ENCODE assay signal across 1 cellular context in the genomic region with DNA sequence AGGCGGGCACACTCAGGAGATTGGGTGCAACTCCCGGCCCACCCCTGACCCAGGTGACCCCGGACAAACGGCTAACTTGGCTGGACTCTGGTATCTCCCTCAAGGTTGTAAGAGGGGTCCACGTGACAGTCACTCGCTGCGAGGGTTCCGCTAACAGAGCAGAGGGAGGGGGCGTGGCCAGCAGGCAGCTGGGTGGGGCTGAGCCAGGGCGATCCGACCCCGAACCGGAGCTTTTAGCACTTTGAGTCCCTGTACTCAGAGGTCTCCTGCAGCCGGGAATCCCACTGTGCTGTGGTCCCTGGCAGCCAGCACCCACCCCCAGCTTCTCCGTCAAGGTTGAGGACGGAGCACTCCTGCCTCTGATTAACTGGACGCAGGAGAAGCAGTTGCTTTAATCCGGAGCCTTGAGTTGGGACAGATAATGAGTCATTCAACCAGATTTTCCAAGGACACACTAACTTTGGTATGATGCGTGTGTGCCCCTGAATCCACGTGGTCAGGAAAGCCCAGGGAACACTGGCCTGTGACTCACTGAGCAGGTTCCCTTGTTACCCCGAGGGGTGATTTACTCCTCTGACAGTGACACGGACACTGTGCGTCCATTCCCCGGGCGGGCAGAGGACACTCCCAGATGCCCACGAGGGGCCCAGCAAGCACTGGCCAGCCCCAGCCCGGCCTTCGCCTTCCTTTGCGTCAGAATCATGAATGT.
TF ChIP-seq lines count a peak whose summit lies in the region.

No MANE protein-coding gene starts in this region.

TF ChIP-seq in HepG2, 621 proteins besides CTCF, POLR2A, EP300 and RAD21 (continues in another document):
- TF ChIP-seq SNAPC2 (CRISPR knock-in tag; IDR thresholded peaks at IDR 0.05) (no peak), ZNF331 (CRISPR knock-in tag; IDR thresholded peaks at IDR 0.05) (no peak), ZNF562 (CRISPR knock-in tag; IDR thresholded peaks at IDR 0.05; ENCODE audit: borderline replicate concordance) (no peak), CHCHD3 (CRISPR knock-in tag; IDR thresholded peaks at IDR 0.05) (0 out of 2 replicates have a peak, but pooled peaks have one; percentile 19), TCF7 (IDR thresholded peaks at IDR 0.05; ENCODE audit: low read depth) (no peak), XRCC5 (optimal IDR thresholded peaks at IDR 0.05; ENCODE audit: low read length) (no peak), RAD51 (IDR thresholded peaks at IDR 0.05; ENCODE audit: borderline replicate concordance) (peak; percentile 28; the same call in 1 of the 2 replicates), ZNF574 (CRISPR knock-in tag; IDR thresholded peaks at IDR 0.05) (peak; percentile 44), SPEN (CRISPR knock-in tag; IDR thresholded peaks at IDR 0.05; ENCODE audit: low read depth) (peak; percentile 36; the same call in 1 of the 2 replicates), NR2F1 (CRISPR knock-in tag; IDR thresholded peaks at IDR 0.05) (peak in 1 of 2 experiments; percentile 66; a peak in 1 of 4 replicates), ZNF557 (CRISPR knock-in tag; IDR thresholded peaks at IDR 0.05) (no peak), ZNF367 (CRISPR knock-in tag; IDR thresholded peaks at IDR 0.05; ENCODE audit: borderline replicate concordance) (no peak), KAT7 (CRISPR knock-in tag; IDR thresholded peaks at IDR 0.05; ENCODE audit: borderline replicate concordance) (no peak), IKZF4 (CRISPR knock-in tag; IDR thresholded peaks at IDR 0.05; ENCODE audit: borderline replicate concordance, low read depth, not compliant biosample characterization) (no peak), ZNF205 (CRISPR knock-in tag; IDR thresholded peaks at IDR 0.05) (no peak), GABPB1 (CRISPR knock-in tag; IDR thresholded peaks at IDR 0.05) (peak; percentile 54), ZNF639 (CRISPR knock-in tag; conservative IDR thresholded peaks at IDR 0.05) (no peak), REPIN1 (CRISPR knock-in tag; IDR thresholded peaks at IDR 0.05; ENCODE audit: borderline replicate concordance, low read depth) (no peak), EHMT2 (IDR thresholded peaks at IDR 0.05; ENCODE audit: borderline replicate concordance, low read depth, low read length) (no peak), ZNF749 (CRISPR knock-in tag; IDR thresholded peaks at IDR 0.05; ENCODE audit: borderline replicate concordance) (no peak), MIXL1 (CRISPR knock-in tag; IDR thresholded peaks at IDR 0.05) (peak; percentile 15; the same call in 1 of the 2 replicates), ZNF547 (CRISPR knock-in tag; IDR thresholded peaks at IDR 0.05) (no peak), RORA (CRISPR knock-in tag; IDR thresholded peaks at IDR 0.05) (no peak), SIX4 (CRISPR knock-in tag; IDR thresholded peaks at IDR 0.05) (no peak), ZNF563 (CRISPR knock-in tag; IDR thresholded peaks at IDR 0.05) (no peak), ZNF292 (CRISPR knock-in tag; IDR thresholded peaks at IDR 0.05; ENCODE audit: borderline replicate concordance, low read depth) (peak; percentile 58; the same call in 1 of the 2 replicates), MED1 (CRISPR knock-in tag; IDR thresholded peaks at IDR 0.05) (peak; percentile 45), ZNF264 (CRISPR knock-in tag; IDR thresholded peaks at IDR 0.05) (0 out of 2 replicates have a peak, but pooled peaks have one; percentile 50), FOXA3 (CRISPR knock-in tag; IDR thresholded peaks at IDR 0.05) (0 out of 2 replicates have a peak, but pooled peaks have one; percentile 16), RARA (CRISPR knock-in tag; IDR thresholded peaks at IDR 0.05) (peak; percentile 82), TSC22D2 (CRISPR knock-in tag; IDR thresholded peaks at IDR 0.05; ENCODE audit: borderline replicate concordance) (no peak), PLRG1 (conservative IDR thresholded peaks at IDR 0.05) (no peak), RNF219 (CRISPR knock-in tag; IDR thresholded peaks at IDR 0.05) (no peak), ATF7 (IDR thresholded peaks at IDR 0.05) (no peak), ATF7 (CRISPR knock-in tag; IDR thresholded peaks at IDR 0.05) (no peak), KDM3A (CRISPR knock-in tag; IDR thresholded peaks at IDR 0.05; ENCODE audit: low read depth) (peak; percentile 31; the same call in 1 of the 2 replicates), NR2C2 (CRISPR knock-in tag; IDR thresholded peaks at IDR 0.05; ENCODE audit: borderline replicate concordance) (peak; percentile 63; the same call in 1 of the 2 replicates), CREM (IDR thresholded peaks at IDR 0.05) (no peak), CREM (CRISPR knock-in tag; IDR thresholded peaks at IDR 0.05) (no peak), TEAD3 (CRISPR knock-in tag; optimal IDR thresholded peaks at IDR 0.05; ENCODE audit: borderline replicate concordance) (peak; percentile 19), NR2F2 (IDR thresholded peaks at IDR 0.05; ENCODE audit: borderline replicate concordance, low read depth) (0 out of 2 replicates have a peak, but pooled peaks have one; percentile 30), HCFC1 (IDR thresholded peaks at IDR 0.05; ENCODE audit: low read depth, low read length) (no peak)
- TF ChIP-seq, protein P1, sequence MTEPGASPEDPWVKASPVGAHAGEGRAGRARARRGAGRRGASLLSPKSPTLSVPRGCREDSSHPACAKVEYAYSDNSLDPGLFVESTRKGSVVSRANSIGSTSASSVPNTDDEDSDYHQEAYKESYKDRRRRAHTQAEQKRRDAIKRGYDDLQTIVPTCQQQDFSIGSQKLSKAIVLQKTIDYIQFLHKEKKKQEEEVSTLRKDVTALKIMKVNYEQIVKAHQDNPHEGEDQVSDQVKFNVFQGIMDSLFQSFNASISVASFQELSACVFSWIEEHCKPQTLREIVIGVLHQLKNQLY (CRISPR knock-in tag; IDR thresholded peaks at IDR 0.05), result peak; percentile 96
- TF ChIP-seq, protein P2, sequence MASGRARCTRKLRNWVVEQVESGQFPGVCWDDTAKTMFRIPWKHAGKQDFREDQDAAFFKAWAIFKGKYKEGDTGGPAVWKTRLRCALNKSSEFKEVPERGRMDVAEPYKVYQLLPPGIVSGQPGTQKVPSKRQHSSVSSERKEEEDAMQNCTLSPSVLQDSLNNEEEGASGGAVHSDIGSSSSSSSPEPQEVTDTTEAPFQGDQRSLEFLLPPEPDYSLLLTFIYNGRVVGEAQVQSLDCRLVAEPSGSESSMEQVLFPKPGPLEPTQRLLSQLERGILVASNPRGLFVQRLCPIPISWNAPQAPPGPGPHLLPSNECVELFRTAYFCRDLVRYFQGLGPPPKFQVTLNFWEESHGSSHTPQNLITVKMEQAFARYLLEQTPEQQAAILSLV (CRISPR knock-in tag; IDR thresholded peaks at IDR 0.05; ENCODE audit: borderline replicate concordance), result 0 out of 2 replicates have a peak, but pooled peaks have one; percentile 16
- TF ChIP-seq, protein P3, sequence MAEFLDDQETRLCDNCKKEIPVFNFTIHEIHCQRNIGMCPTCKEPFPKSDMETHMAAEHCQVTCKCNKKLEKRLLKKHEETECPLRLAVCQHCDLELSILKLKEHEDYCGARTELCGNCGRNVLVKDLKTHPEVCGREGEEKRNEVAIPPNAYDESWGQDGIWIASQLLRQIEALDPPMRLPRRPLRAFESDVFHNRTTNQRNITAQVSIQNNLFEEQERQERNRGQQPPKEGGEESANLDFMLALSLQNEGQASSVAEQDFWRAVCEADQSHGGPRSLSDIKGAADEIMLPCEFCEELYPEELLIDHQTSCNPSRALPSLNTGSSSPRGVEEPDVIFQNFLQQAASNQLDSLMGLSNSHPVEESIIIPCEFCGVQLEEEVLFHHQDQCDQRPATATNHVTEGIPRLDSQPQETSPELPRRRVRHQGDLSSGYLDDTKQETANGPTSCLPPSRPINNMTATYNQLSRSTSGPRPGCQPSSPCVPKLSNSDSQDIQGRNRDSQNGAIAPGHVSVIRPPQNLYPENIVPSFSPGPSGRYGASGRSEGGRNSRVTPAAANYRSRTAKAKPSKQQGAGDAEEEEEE (CRISPR knock-in tag; IDR thresholded peaks at IDR 0.05; ENCODE audit: borderline replicate concordance), result no peak
- TF ChIP-seq, protein P4, sequence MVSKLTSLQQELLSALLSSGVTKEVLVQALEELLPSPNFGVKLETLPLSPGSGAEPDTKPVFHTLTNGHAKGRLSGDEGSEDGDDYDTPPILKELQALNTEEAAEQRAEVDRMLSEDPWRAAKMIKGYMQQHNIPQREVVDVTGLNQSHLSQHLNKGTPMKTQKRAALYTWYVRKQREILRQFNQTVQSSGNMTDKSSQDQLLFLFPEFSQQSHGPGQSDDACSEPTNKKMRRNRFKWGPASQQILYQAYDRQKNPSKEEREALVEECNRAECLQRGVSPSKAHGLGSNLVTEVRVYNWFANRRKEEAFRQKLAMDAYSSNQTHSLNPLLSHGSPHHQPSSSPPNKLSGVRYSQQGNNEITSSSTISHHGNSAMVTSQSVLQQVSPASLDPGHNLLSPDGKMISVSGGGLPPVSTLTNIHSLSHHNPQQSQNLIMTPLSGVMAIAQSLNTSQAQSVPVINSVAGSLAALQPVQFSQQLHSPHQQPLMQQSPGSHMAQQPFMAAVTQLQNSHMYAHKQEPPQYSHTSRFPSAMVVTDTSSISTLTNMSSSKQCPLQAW (CRISPR knock-in tag; IDR thresholded peaks at IDR 0.05), result peak; percentile 44; the same call in 1 of the 2 replicates
- TF ChIP-seq, protein P5, sequence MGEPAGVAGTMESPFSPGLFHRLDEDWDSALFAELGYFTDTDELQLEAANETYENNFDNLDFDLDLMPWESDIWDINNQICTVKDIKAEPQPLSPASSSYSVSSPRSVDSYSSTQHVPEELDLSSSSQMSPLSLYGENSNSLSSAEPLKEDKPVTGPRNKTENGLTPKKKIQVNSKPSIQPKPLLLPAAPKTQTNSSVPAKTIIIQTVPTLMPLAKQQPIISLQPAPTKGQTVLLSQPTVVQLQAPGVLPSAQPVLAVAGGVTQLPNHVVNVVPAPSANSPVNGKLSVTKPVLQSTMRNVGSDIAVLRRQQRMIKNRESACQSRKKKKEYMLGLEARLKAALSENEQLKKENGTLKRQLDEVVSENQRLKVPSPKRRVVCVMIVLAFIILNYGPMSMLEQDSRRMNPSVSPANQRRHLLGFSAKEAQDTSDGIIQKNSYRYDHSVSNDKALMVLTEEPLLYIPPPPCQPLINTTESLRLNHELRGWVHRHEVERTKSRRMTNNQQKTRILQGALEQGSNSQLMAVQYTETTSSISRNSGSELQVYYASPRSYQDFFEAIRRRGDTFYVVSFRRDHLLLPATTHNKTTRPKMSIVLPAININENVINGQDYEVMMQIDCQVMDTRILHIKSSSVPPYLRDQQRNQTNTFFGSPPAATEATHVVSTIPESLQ (CRISPR knock-in tag; conservative IDR thresholded peaks at IDR 0.05), result no peak
- TF ChIP-seq, protein P6, sequence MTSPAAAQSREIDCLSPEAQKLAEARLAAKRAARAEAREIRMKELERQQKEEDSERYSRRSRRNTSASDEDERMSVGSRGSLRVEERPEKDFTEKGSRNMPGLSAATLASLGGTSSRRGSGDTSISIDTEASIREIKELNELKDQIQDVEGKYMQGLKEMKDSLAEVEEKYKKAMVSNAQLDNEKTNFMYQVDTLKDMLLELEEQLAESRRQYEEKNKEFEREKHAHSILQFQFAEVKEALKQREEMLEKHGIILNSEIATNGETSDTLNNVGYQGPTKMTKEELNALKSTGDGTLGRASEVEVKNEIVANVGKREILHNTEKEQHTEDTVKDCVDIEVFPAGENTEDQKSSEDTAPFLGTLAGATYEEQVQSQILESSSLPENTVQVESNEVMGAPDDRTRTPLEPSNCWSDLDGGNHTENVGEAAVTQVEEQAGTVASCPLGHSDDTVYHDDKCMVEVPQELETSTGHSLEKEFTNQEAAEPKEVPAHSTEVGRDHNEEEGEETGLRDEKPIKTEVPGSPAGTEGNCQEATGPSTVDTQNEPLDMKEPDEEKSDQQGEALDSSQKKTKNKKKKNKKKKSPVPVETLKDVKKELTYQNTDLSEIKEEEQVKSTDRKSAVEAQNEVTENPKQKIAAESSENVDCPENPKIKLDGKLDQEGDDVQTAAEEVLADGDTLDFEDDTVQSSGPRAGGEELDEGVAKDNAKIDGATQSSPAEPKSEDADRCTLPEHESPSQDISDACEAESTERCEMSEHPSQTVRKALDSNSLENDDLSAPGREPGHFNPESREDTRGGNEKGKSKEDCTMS (CRISPR knock-in tag; conservative IDR thresholded peaks at IDR 0.05), result no peak
